Comparison of ENCODE assay signal across 19 cellular contexts in genomic region chr15:27248251-27248650, GRCh38.
DNase-seq lines count a peak whose midpoint lies in the region; TF ChIP-seq lines count a peak whose summit lies in the region.
"Had no signal": no experiment of that assay in that cellular context is flagged by ENCODE, and none has a peak within 500 bp of the region (broad histone marks: within the 10 kb centered on the region; RNA-seq: fewer than 3 reads in every experiment).

No MANE protein-coding gene starts in this region.

- H3K9me3 Mint-ChIP-seq in nephron = peaks cover 3% of the 10 kb centered on the region

- no peaks in the 10 kb centered on the region for H3K36me3 Mint-ChIP-seq in nephron (ENCODE audit: low read depth)
- H3K36me3 Mint-ChIP-seq: CD4-positive, CD25-positive, alpha-beta regulatory T cell; CD8-positive, alpha-beta T cell had no signal

- H3K4me3 ChIP-seq in BE2C (ENCODE audit: low read depth, low read length) (peak overlapping the region; percentile 45; the same call in 1 of the 2 replicates), epithelial cell of proximal tubule (ENCODE audit: low read depth, low read length) (no peak overlapping the region)
- H3K4me3 ChIP-seq: A549, BLaER1, GM12878, GM23248 had no signal

- peak overlapping the region in 2 of 3 experiments; percentile 7 to 83 for H3K27ac Mint-ChIP-seq in nephron
- H3K27ac Mint-ChIP-seq: CD4-positive, CD25-positive, alpha-beta regulatory T cell; CD8-positive, alpha-beta T cell had no signal

- no peaks in the 10 kb centered on the region for H3K4me1 Mint-ChIP-seq in nephron
- H3K4me1 Mint-ChIP-seq: CD4-positive, CD25-positive, alpha-beta regulatory T cell had no signal

- no peaks in the 10 kb centered on the region for H3K9me3 ChIP-seq in BE2C
- H3K9me3 ChIP-seq: A549, Caco-2 had no signal

- DNase-seq in BE2C (no peak), epithelial cell of proximal tubule (ENCODE audit: low read depth) (peak; percentile 36), ureter (ENCODE audit: low spot score) (no peak), hepatic stellate cell (ENCODE audit: low spot score) (no peak), GDM1 (lab: John Stamatoyannopoulos, UW) (no peak), NCI-H2196 (lab: John Stamatoyannopoulos, UW; ENCODE audit: unreplicated experiment) (no peak)
- DNase-seq: 8988T; Caco-2; CD4-positive, CD25-positive, alpha-beta regulatory T cell; CD8-positive, alpha-beta T cell; DMS153; DND-41; GM23248; H7; HCEC 1CT had no signal

- no peak for TF ChIP-seq CTCF in BE2C (IDR thresholded peaks at IDR 0.05; ENCODE audit: low read depth, low read length)
- TF ChIP-seq CTCF in epithelial cell of proximal tubule (conservative IDR thresholded peaks at IDR 0.05; ENCODE audit: low read depth, low read length) = no peak
- TF ChIP-seq CTCF in nephron (IDR thresholded peaks at IDR 0.05; ENCODE audit: unreplicated experiment in 3 of 3) = no peak

- no peaks in the 10 kb centered on the region for H3K27me3 ChIP-seq in BE2C
- H3K27me3 ChIP-seq: BLaER1 had no signal

- H3K36me3 ChIP-seq in BE2C = no peaks in the 10 kb centered on the region
- H3K36me3 ChIP-seq: BLaER1 had no signal

- H3K27me3 Mint-ChIP-seq in nephron (ENCODE audit: low read depth) = peaks cover 4% of the 10 kb centered on the region
- H3K27me3 Mint-ChIP-seq: CD4-positive, CD25-positive, alpha-beta regulatory T cell had no signal

- peaks cover 24% of the 10 kb centered on the region for H3K4me1 ChIP-seq in BE2C
- H3K4me1 ChIP-seq: A549, Caco-2 had no signal

- no peak overlapping the region for H3K4me3 Mint-ChIP-seq in nephron
- H3K4me3 Mint-ChIP-seq: CD4-positive, CD25-positive, alpha-beta regulatory T cell; CD8-positive, alpha-beta T cell had no signal
